Comparison of ENCODE assay signal across 8 cellular contexts in the genomic region with DNA sequence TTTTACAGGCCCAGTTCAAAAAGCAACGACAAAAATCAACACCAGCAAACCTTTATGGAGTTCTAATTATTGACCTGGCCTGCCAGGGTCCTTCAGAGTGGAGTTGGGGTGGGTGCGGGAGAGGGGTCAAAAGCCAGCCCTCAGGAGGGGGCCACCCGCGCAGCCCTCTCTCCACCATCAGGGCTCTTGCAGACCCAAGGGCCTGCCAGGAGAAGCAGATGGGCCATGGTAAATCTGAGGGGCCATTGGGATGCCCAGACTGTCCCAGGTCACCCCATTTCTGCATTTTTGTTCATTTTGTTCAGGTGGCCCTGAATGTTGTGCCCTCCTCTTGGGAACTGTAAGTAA.
DNase-seq lines count a peak whose midpoint lies in the region; ATAC-seq and TF ChIP-seq lines count a peak whose summit lies in the region.

No MANE protein-coding gene starts in this region.

- no peak for DNase-seq in heart left ventricle
- no peak for DNase-seq in left cardiac atrium
- no peak for DNase-seq in activated naive CD8-positive, alpha-beta T cell treated with anti-CD3 and anti-CD28 coated beads, Interleukin-2, amount 10 ng/mL, durations not matched to agents 7 days and 5 days
- DNase-seq in left lung = no peak
- DNase-seq in tibial nerve (ENCODE audit: low spot score in 2 of 2) = no peak
- no peak for DNase-seq in omental fat pad (ENCODE audit: low spot score)
- no peak for DNase-seq in cerebellum (ENCODE audit: low spot score)
- no peak for DNase-seq in ecto neural progenitor cell (ENCODE audit: low spot score)

- no peaks in the 10 kb centered on the region for H3K9me3 Mint-ChIP-seq in activated naive CD8-positive, alpha-beta T cell treated with anti-CD3 and anti-CD28 coated beads, Interleukin-2, amount 10 ng/mL, durations not matched to agents 7 days and 5 days

- no peaks in the 10 kb centered on the region for H3K36me3 Mint-ChIP-seq in activated naive CD8-positive, alpha-beta T cell treated with anti-CD3 and anti-CD28 coated beads, Interleukin-2, amount 10 ng/mL, durations not matched to agents 7 days and 5 days

- ATAC-seq in heart left ventricle (peak in 1 of 4 donors; percentile 3), left cardiac atrium (no peak), left lung (no peak), omental fat pad (ENCODE audit: low FRiP score) (no peak)
- no peak for ATAC-seq in activated naive CD8-positive, alpha-beta T cell treated with anti-CD3 and anti-CD28 coated beads, Interleukin-2, amount 10 ng/mL, durations not matched to agents 7 days and 5 days (ENCODE audit: low read depth)

- POLR2A ChIA-PET in activated naive CD8-positive, alpha-beta T cell treated with anti-CD3 and anti-CD28 coated beads, Interleukin-2, amount 10 ng/mL, durations not matched to agents 7 days and 5 days (lab: Charles Lee) = interaction anchor here (0.6 kb wide), 1 partner anchor 34 kb away, joined by 3 read pairs; no protein-coding TSS in a partner anchor

- H3K36me3 ChIP-seq in heart left ventricle (no peaks in the 10 kb centered on the region), left lung (no peaks in the 10 kb centered on the region), tibial nerve (no peaks in the 10 kb centered on the region)

- no peaks in the 10 kb centered on the region for H3K9me3 ChIP-seq in heart left ventricle
- no peaks in the 10 kb centered on the region for H3K9me3 ChIP-seq in left lung
- H3K9me3 ChIP-seq in tibial nerve = no peaks in the 10 kb centered on the region

- H3K27me3 ChIP-seq in heart left ventricle (peaks cover 0 to 5% (median 0%) of the 10 kb centered on the region in 9 donors), left lung (peaks cover 0 to 5% of the 10 kb centered on the region in 2 donors), tibial nerve (peaks cover 0 to 15% of the 10 kb centered on the region in 2 donors)

- H3K4me3 Mint-ChIP-seq in activated naive CD8-positive, alpha-beta T cell treated with anti-CD3 and anti-CD28 coated beads, Interleukin-2, amount 10 ng/mL, durations not matched to agents 7 days and 5 days = peak overlapping the region; percentile 86

- TF ChIP-seq CTCF in heart left ventricle (IDR thresholded peaks at IDR 0.05) (no peak), left lung (IDR thresholded peaks at IDR 0.05) (no peak), tibial nerve (IDR thresholded peaks at IDR 0.05) (no peak), omental fat pad (IDR thresholded peaks at IDR 0.05) (no peak)

- peaks cover 9% of the 10 kb centered on the region for H3K4me1 Mint-ChIP-seq in activated naive CD8-positive, alpha-beta T cell treated with anti-CD3 and anti-CD28 coated beads, Interleukin-2, amount 10 ng/mL, durations not matched to agents 7 days and 5 days

- H3K4me1 ChIP-seq in heart left ventricle = peaks cover 0 to 13% (median 5%) of the 10 kb centered on the region in 12 donors
- peaks cover 5 to 15% of the 10 kb centered on the region in 2 donors for H3K4me1 ChIP-seq in left lung
- H3K4me1 ChIP-seq in tibial nerve = peaks cover 0 to 12% (median 7%) of the 10 kb centered on the region in 4 donors

- H3K27ac ChIP-seq in heart left ventricle = peak overlapping the region in 1 of 12 donors; percentile 60
- H3K27ac ChIP-seq in left lung = no peak overlapping the region
- no peak overlapping the region for H3K27ac ChIP-seq in tibial nerve

- TF ChIP-seq POLR2A in heart left ventricle (IDR thresholded peaks at IDR 0.05) (no peak), tibial nerve (IDR thresholded peaks at IDR 0.05) (no peak)

- no peak for TF ChIP-seq EP300 in tibial nerve (IDR thresholded peaks at IDR 0.05)

- H3K4me3 ChIP-seq in heart left ventricle (peak overlapping the region in 11 of 12 donors; percentile 52 to 85 (median 70)), left lung (peak overlapping the region; percentile 54 to 75), tibial nerve (peak overlapping the region in 3 of 4 donors; percentile 52 to 68 (median 65))

- WGBS in heart left ventricle, 4 donors = 51 to 69% (median 68%) methylated on average over 4 of the region's 4 CpGs
- WGBS in tibial nerve, 2 donors = 47 to 48% methylated on average over 4 of the region's 4 CpGs

- H3K27me3 Mint-ChIP-seq in activated naive CD8-positive, alpha-beta T cell treated with anti-CD3 and anti-CD28 coated beads, Interleukin-2, amount 10 ng/mL, durations not matched to agents 7 days and 5 days = peaks cover 13% of the 10 kb centered on the region

- intact Hi-C loops in heart left ventricle (cut with DNase I) = loop anchor here in 8 of 10 donors (1.0 to 2.0 kb wide), 3 partner anchors 30 to 32 kb away; no protein-coding TSS in a partner anchor
- intact Hi-C loops in left cardiac atrium (cut with DNase I) = no loop called here
- intact Hi-C loops in left lung (cut with DNase I) = no loop called here

- H3K27ac Mint-ChIP-seq in activated naive CD8-positive, alpha-beta T cell treated with anti-CD3 and anti-CD28 coated beads, Interleukin-2, amount 10 ng/mL, durations not matched to agents 7 days and 5 days = no peak overlapping the region

Comparison
In these comparisons a context has a peak if more than half of its experiments do, and no peak if none do; other contexts are left out.
1. intact Hi-C loops: an anchor here in heart left ventricle (1.0 to 2.0 kb wide); none called in left cardiac atrium and left lung.